ENCODE assay signal across 8 cellular contexts in the genomic region with DNA sequence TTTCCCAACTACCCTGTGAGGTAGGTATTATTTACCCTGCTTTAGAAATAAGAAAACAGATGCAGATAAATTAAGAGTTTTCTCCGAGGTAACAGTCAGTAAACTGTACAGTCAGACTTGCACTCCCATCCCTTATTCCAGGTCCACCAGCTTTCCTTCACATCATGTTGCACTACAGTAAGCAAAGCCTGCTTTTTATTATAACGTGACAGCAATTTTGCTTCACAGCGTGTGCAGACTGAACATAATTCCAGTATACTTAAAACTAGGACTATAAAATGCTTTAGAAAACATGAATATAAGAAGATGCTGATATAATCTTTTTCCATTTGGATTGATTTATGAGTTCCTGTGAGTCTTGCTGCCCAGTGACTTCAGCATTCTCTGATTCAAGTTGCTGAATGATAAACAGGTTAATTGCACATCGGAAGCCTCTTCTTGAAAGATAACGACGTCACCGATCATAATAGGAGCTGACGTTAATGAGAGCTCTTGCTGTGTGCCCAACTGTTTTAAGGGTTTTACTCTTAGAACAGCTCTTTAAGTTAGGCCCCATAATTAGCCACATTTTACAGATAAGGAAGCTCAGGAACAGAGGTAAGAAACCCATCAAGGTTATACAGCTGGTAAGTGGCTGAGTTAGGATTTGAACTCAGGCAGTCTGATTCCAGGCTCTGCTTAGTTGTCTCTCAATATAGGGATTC. TPM values are rescaled to one million over a fixed set of nuclear protein-coding genes. Genes with fewer than 3 reads are reported as not detected.
DNase-seq lines count a peak whose midpoint lies in the region; ATAC-seq and TF ChIP-seq lines count a peak whose summit lies in the region.

No MANE protein-coding gene starts in this region.

- H3K27ac Mint-ChIP-seq in activated naive CD4-positive, alpha-beta T cell treated with anti-CD3 and anti-CD28 coated beads, Interleukin-2, amount 10 ng/mL, durations not matched to agents 7 days and 5 days: peak overlapping the region; percentile 99
- H3K27ac Mint-ChIP-seq in progenitor cell of endocrine pancreas: peak overlapping the region; percentile 95

- peak overlapping the region; percentile 79 for H3K27ac ChIP-seq in RWPE2 (ENCODE audit: poor library complexity, severe bottlenecking)

- peaks cover 41% of the 10 kb centered on the region for H3K4me1 Mint-ChIP-seq in activated naive CD4-positive, alpha-beta T cell treated with anti-CD3 and anti-CD28 coated beads, Interleukin-2, amount 10 ng/mL, durations not matched to agents 7 days and 5 days
- peaks cover 24% of the 10 kb centered on the region for H3K4me1 Mint-ChIP-seq in progenitor cell of endocrine pancreas (ENCODE audit: low read depth)

- TF ChIP-seq CTCF in RWPE2 (IDR thresholded peaks at IDR 0.05; ENCODE audit: poor library complexity, severe bottlenecking) (no peak), progenitor cell of endocrine pancreas (IDR thresholded peaks at IDR 0.05; ENCODE audit: unreplicated experiment) (no peak)

- H3K27me3 ChIP-seq in RWPE2 (ENCODE audit: insufficient read depth, poor library complexity, severe bottlenecking): no peaks in the 10 kb centered on the region

- H3K9me3 Mint-ChIP-seq in activated naive CD4-positive, alpha-beta T cell treated with anti-CD3 and anti-CD28 coated beads, Interleukin-2, amount 10 ng/mL, durations not matched to agents 7 days and 5 days: no peaks in the 10 kb centered on the region
- no peaks in the 10 kb centered on the region for H3K9me3 Mint-ChIP-seq in progenitor cell of endocrine pancreas (ENCODE audit: low read depth)

- no peaks in the 10 kb centered on the region for H3K9me3 ChIP-seq in RWPE2 (ENCODE audit: severe bottlenecking)

- no peak for ATAC-seq in RWPE2 (ENCODE audit: low read depth)

- no peak for DNase-seq in activated naive CD4-positive, alpha-beta T cell treated with anti-CD3 and anti-CD28 coated beads, Interleukin-2, amount 10 ng/mL, durations not matched to agents 7 days and 5 days
- no peak for DNase-seq in activated naive CD4-positive, alpha-beta T cell treated with anti-CD3 and anti-CD28 coated beads, Interleukin-2, amount 50 U/mL, for 16 hours
- DNase-seq in RWPE2 (ENCODE audit: low spot score) (no peak), erythroblast (lab: John Stamatoyannopoulos, UW) (peak; percentile 75 to 81), progenitor cell of endocrine pancreas (ENCODE audit: low spot score, unreplicated experiment) (no peak), HK-2 (ENCODE audit: unreplicated experiment) (no peak), ecto neural progenitor cell (ENCODE audit: low spot score) (no peak)
- no peak for DNase-seq in stimulated activated CD4-positive, alpha-beta T cell treated with anti-CD3 and anti-CD28 coated beads, Interleukin-4, amount 100 ng/mL, for 4 hours

- H3K36me3 ChIP-seq in RWPE2 (ENCODE audit: low read depth): peaks cover 15% of the 10 kb centered on the region

- CTCF ChIA-PET in activated naive CD4-positive, alpha-beta T cell treated with anti-CD3 and anti-CD28 coated beads, Interleukin-2, amount 10 ng/mL, durations not matched to agents 7 days and 5 days (lab: Charles Lee): interaction anchor here (1.0 to 1.9 kb wide), 5 partner anchors 9 to 137 kb away, joined by 3 to 8 read pairs (median 3); no protein-coding TSS in a partner anchor

- no peaks in the 10 kb centered on the region for H3K27me3 Mint-ChIP-seq in activated naive CD4-positive, alpha-beta T cell treated with anti-CD3 and anti-CD28 coated beads, Interleukin-2, amount 10 ng/mL, durations not matched to agents 7 days and 5 days
- no peaks in the 10 kb centered on the region for H3K27me3 Mint-ChIP-seq in progenitor cell of endocrine pancreas

- TF ChIP-seq POLR2A in erythroblast (IDR thresholded peaks at IDR 0.05; ENCODE audit: low read length): no peak

- H3K4me3 ChIP-seq in RWPE2 (ENCODE audit: severe bottlenecking): peak overlapping the region; percentile 89

- H3K4me3 Mint-ChIP-seq in activated naive CD4-positive, alpha-beta T cell treated with anti-CD3 and anti-CD28 coated beads, Interleukin-2, amount 10 ng/mL, durations not matched to agents 7 days and 5 days: peak overlapping the region; percentile 84
- peak overlapping the region; percentile 78 for H3K4me3 Mint-ChIP-seq in progenitor cell of endocrine pancreas (ENCODE audit: low read depth)

- H3K4me1 ChIP-seq in RWPE2 (ENCODE audit: insufficient read depth, poor library complexity, severe bottlenecking): peaks cover 7% of the 10 kb centered on the region

- peaks cover 20% of the 10 kb centered on the region for H3K36me3 Mint-ChIP-seq in activated naive CD4-positive, alpha-beta T cell treated with anti-CD3 and anti-CD28 coated beads, Interleukin-2, amount 10 ng/mL, durations not matched to agents 7 days and 5 days
- peaks cover 12% of the 10 kb centered on the region for H3K36me3 Mint-ChIP-seq in progenitor cell of endocrine pancreas (ENCODE audit: insufficient read depth)

RNA-seq across cellular contexts. Expression of a gene that starts 1.4 kb away (rescaled TPM):
- 101 TPM in 2 replicates for total RNA-seq in progenitor cell of endocrine pancreas

RNA-seq across cellular contexts. Expression of a gene that starts 20.4 kb away (rescaled TPM):
- total RNA-seq in progenitor cell of endocrine pancreas: 17.7 and 21.3 TPM in 2 replicates

RNA-seq across cellular contexts. Expression of a gene that starts 20.4 kb away (rescaled TPM):
- total RNA-seq in progenitor cell of endocrine pancreas: 1.6 and 1.7 TPM in 2 replicates

Comparison
In these comparisons a context has a peak if more than half of its experiments do, and no peak if none do; other contexts are left out.
1. DNase-seq: peak in erythroblast (2 of 2); none in activated naive CD4-positive, alpha-beta T cell treated with anti-CD3 and anti-CD28 coated beads, Interleukin-2, amount 10 ng/mL, durations not matched to agents 7 days and 5 days (single experiment), activated naive CD4-positive, alpha-beta T cell treated with anti-CD3 and anti-CD28 coated beads, Interleukin-2, amount 50 U/mL, for 16 hours (single experiment), RWPE2 (single experiment), progenitor cell of endocrine pancreas (single experiment), HK-2 (single experiment), ecto neural progenitor cell (single experiment) and stimulated activated CD4-positive, alpha-beta T cell treated with anti-CD3 and anti-CD28 coated beads, Interleukin-4, amount 100 ng/mL, for 4 hours (0 of 2).